ENCODE assay signal across 18 cellular contexts in genomic region chr10:51910189-51910588, GRCh38.
DNase-seq lines count a peak whose midpoint lies in the region; ATAC-seq, FAIRE-seq and TF ChIP-seq lines count a peak whose summit lies in the region.
"Had no signal": no experiment of that assay in that cellular context is flagged by ENCODE, and none has a peak within 500 bp of the region (broad histone marks: within the 10 kb centered on the region; RNA-seq: fewer than 3 reads in every experiment).

No MANE protein-coding gene starts in this region.

- peak in 1 of 2 experiments; percentile 95; a peak in 1 of 3 replicates for TF ChIP-seq EP300 in H1 (IDR thresholded peaks at IDR 0.05; ENCODE audit: borderline replicate concordance in 1 of 2, low read depth in 2 of 2, low read length in 2 of 2)

- peak overlapping the region; percentile 52 to 67; a peak in 3 of 4 replicates for H3K4me2 ChIP-seq in H1 (ENCODE audit: insufficient read depth in 1 of 2, low read depth in 2 of 2, low read length in 2 of 2)

- FAIRE-seq in H1 (lab: Jason Lieb, UNC) (peak; percentile 97), GM12892 (lab: Jason Lieb, UNC) (no peak)

- no peak overlapping the region for H2AK5ac ChIP-seq in H1 (ENCODE audit: low read depth, low read length)

- H3K9ac ChIP-seq in HUES64 (ENCODE audit: low read depth, low read length) = no peak overlapping the region
- no peak overlapping the region for H3K9ac ChIP-seq in H1 (replicated peaks in 1 of 4; ENCODE audit: extremely low read depth in 1 of 4, low read depth in 3 of 4, low read length in 3 of 4)
- H3K9ac ChIP-seq in iPS-20b (ENCODE audit: low read depth, low read length) = peak overlapping the region; percentile 61

- ATAC-seq in HG03469 (IDR thresholded peaks at IDR 0.05; ENCODE audit: unreplicated experiment) = no peak
- ATAC-seq: HCT116 had no signal

- TF ChIP-seq RAD21 in H1 (IDR thresholded peaks at IDR 0.05 in 1 of 2, conservative IDR thresholded peaks at IDR 0.05 in 1 of 2; ENCODE audit: low read depth in 2 of 2, low read length in 2 of 2) = no peak

- H3K79me1 ChIP-seq in H1 (ENCODE audit: low read depth, low read length) = no peaks in the 10 kb centered on the region

- H3K9me3 ChIP-seq in HUES64 (ENCODE audit: insufficient read depth, low read depth, low read length) = no peaks in the 10 kb centered on the region
- H3K9me3 ChIP-seq in H1 (ENCODE audit: insufficient read depth in 2 of 2, low read depth in 1 of 2, low read length in 1 of 2) = no peaks in the 10 kb centered on the region
- H3K9me3 ChIP-seq in iPS-20b (ENCODE audit: insufficient read depth, low read depth, low read length) = no peaks in the 10 kb centered on the region
- H3K9me3 ChIP-seq: SJSA1 had no signal

- H4K5ac ChIP-seq in H1 (ENCODE audit: insufficient read length, low read depth, low read length) = no peak overlapping the region

- CTCF ChIA-PET in H1 (lab: Charles Lee; ENCODE audit: partially characterized antibody) = interaction anchor here (0.6 to 1.2 kb wide), 3 partner anchors 49 to 94 kb away, joined by 3 read pairs; no protein-coding TSS in a partner anchor

- H2BK20ac ChIP-seq in H1 (ENCODE audit: low read length) = no peak overlapping the region

- peak; percentile 44 for DNase-seq in ELF-1 (ENCODE audit: low read depth, low spot score)
- peak in 1 of 2 experiments; percentile 53 for DNase-seq in H1 (ENCODE audit: low read depth in 1 of 2, low spot score in 2 of 2)
- no peak for DNase-seq in GM13976 (ENCODE audit: low spot score)
- DNase-seq in GM12892 (ENCODE audit: insufficient read length) = no peak
- no peak for DNase-seq in effector CD8-positive, alpha-beta T cell (lab: John Stamatoyannopoulos, UW)
- DNase-seq: C1 segment of cervical spinal cord, DMS 273 treated with DMSO at 0.1 percent for 48 hours, Karpas-422, MM.1S, NCI-H1092 treated with DMSO at 0.1 percent for 48 hours, NCI-H1694, NCI-H446, NCI-H774 had no signal

- H2BK120ac ChIP-seq in H1 (replicated peaks; ENCODE audit: low read depth, low read length) = no peak overlapping the region

- H3K79me2 ChIP-seq in H1 (ENCODE audit: control insufficient read depth in 1 of 2, insufficient read depth in 2 of 2, low read length in 2 of 2) = no peaks in the 10 kb centered on the region

- H3K27ac ChIP-seq in HUES64 (ENCODE audit: low read depth, low read length) (peak overlapping the region; percentile 54; the same call in 1 of the 2 replicates), H1 (ENCODE audit: low read depth, low read length) (no peak overlapping the region), iPS-20b (ENCODE audit: low read length) (peak overlapping the region; percentile 11)
- H3K27ac ChIP-seq: SJSA1 had no signal

- no peak overlapping the region for H2AFZ ChIP-seq in H1 (ENCODE audit: low read length)

- H3K4ac ChIP-seq in H1 (replicated peaks; ENCODE audit: insufficient read length, low read depth, low read length) = no peak overlapping the region

- no peak overlapping the region for H4K91ac ChIP-seq in H1 (replicated peaks; ENCODE audit: insufficient read length, low read length)

- no peak overlapping the region for H4K8ac ChIP-seq in H1 (ENCODE audit: extremely low read depth, insufficient read depth, low read length)

- POLR2A ChIA-PET in H1 (lab: Charles Lee; ENCODE audit: partially characterized antibody) = interaction anchor here (1.2 kb wide), 2 partner anchors 48 to 120 kb away, joined by 3 read pairs; no protein-coding TSS in a partner anchor

- H3K18ac ChIP-seq in H1 (ENCODE audit: extremely low read depth, low read length) = no peak overlapping the region

- H3K4me3 ChIP-seq in HUES64 (ENCODE audit: low read length) = peak overlapping the region; percentile 27
- peak overlapping the region in 1 of 4 experiments; percentile 26; a peak in 2 of 8 replicates for H3K4me3 ChIP-seq in H1 (ENCODE audit: extremely low read depth in 1 of 4, insufficient read depth in 2 of 4, low read depth in 3 of 4, low read length in 4 of 4)
- H3K4me3 ChIP-seq in iPS-20b (ENCODE audit: low read length) = peak overlapping the region; percentile 55
- H3K4me3 ChIP-seq: SJSA1 had no signal

- no peak overlapping the region for H2BK12ac ChIP-seq in H1 (ENCODE audit: low read depth, low read length)

- no peak overlapping the region for H3K23ac ChIP-seq in H1 (ENCODE audit: insufficient read length)

- no peak overlapping the region for H2BK5ac ChIP-seq in H1 (ENCODE audit: low read depth, low read length)

- H3K23me2 ChIP-seq in H1 (ENCODE audit: low read depth, low read length) = peaks cover 3% of the 10 kb centered on the region; the same call in 1 of the 2 replicates

- H3K36me3 ChIP-seq in HUES64 (ENCODE audit: insufficient read depth, low read length) (no peaks in the 10 kb centered on the region), H1 (ENCODE audit: control insufficient read depth in 2 of 4, insufficient read depth in 4 of 4, low read length in 3 of 4) (no peaks in the 10 kb centered on the region; a peak in 1 of 8 replicates), iPS-20b (ENCODE audit: insufficient read depth, low read depth, low read length) (no peaks in the 10 kb centered on the region)
- H3K36me3 ChIP-seq: SJSA1 had no signal

- H3K56ac ChIP-seq in H1 (replicated peaks; ENCODE audit: insufficient read length, low read depth, low read length) = no peak overlapping the region

- TF ChIP-seq POLR2A in H1 (IDR thresholded peaks at IDR 0.05; ENCODE audit: control extremely low read depth in 1 of 2, low read depth in 2 of 2, low read length in 2 of 2) (no peak), GM12892 (IDR thresholded peaks at IDR 0.05; ENCODE audit: low read depth, low read length) (no peak)

- no peak overlapping the region for H3K14ac ChIP-seq in H1 (ENCODE audit: insufficient read length)

- no peak overlapping the region for H2BK15ac ChIP-seq in H1 (ENCODE audit: low read length)

- no peaks in the 10 kb centered on the region for H4K20me1 ChIP-seq in H1 (replicated peaks in 1 of 2; ENCODE audit: control insufficient read depth in 1 of 2, insufficient read depth in 2 of 2, low read length in 2 of 2)

- H3K4me1 ChIP-seq in HUES64 (ENCODE audit: insufficient read depth, low read length) (peaks cover 73% of the 10 kb centered on the region), H1 (replicated peaks in 1 of 4; ENCODE audit: control insufficient read depth in 3 of 4, insufficient read depth in 4 of 4, low read length in 3 of 4) (peaks cover 3 to 18% (median 11%) of the 10 kb centered on the region in 4 experiments; a peak in 5 of 7 replicates), iPS-20b (ENCODE audit: insufficient read depth, low read length) (peaks cover 64% of the 10 kb centered on the region)
- H3K4me1 ChIP-seq: SJSA1 had no signal

- peaks cover 56% of the 10 kb centered on the region for H3K27me3 ChIP-seq in HUES64 (ENCODE audit: insufficient read depth, low read length)
- H3K27me3 ChIP-seq in H1 (replicated peaks in 1 of 4; ENCODE audit: control insufficient read depth in 3 of 4, extremely low read depth in 1 of 4, insufficient read depth in 3 of 4, low read length in 3 of 4) = peaks cover 6 to 41% (median 28%) of the 10 kb centered on the region in 4 experiments
- peaks cover 42% of the 10 kb centered on the region; the same call in 1 of the 2 replicates for H3K27me3 ChIP-seq in iPS-20b (ENCODE audit: insufficient read depth, low read length)
- H3K27me3 ChIP-seq: SJSA1 had no signal

- in situ Hi-C loops in GM13976 (cut with MboI; ENCODE audit: low sequenced_read_pairs, unreplicated experiment) = no loop called here

- TF ChIP-seq CTCF in H1 (IDR thresholded peaks at IDR 0.05; ENCODE audit: control extremely low read depth in 1 of 3, insufficient read depth in 1 of 3, low read depth in 1 of 3, low read length in 3 of 3) = no peak
- no peak for TF ChIP-seq CTCF in GM13976 (IDR thresholded peaks at IDR 0.05; ENCODE audit: borderline replicate concordance, control extremely low read depth, extremely low read depth, insufficient read depth, missing control alignments)

TF ChIP-seq in H1, 55 proteins besides CTCF, POLR2A, EP300 and RAD21 (continues in another document):
- TF ChIP-seq SIN3A (conservative IDR thresholded peaks at IDR 0.05 in 1 of 2, IDR thresholded peaks at IDR 0.05 in 1 of 2; ENCODE audit: low read depth in 1 of 2, low read length in 2 of 2) (0 out of 4 replicates have a peak, but pooled peaks of 1 of the 2 experiments have one; percentile 40), CHD2 (IDR thresholded peaks at IDR 0.05; ENCODE audit: low read length) (no peak), TBP (IDR thresholded peaks at IDR 0.05; ENCODE audit: low read depth, low read length) (no peak), RNF2 (IDR thresholded peaks at IDR 0.05; ENCODE audit: borderline replicate concordance, low read depth, low read length, missing control alignments, poor library complexity, severe bottlenecking) (no peak), HDAC2 (IDR thresholded peaks at IDR 0.05; ENCODE audit: borderline replicate concordance in 1 of 2, low read depth in 2 of 2, low read length in 2 of 2) (peak; percentile 80 to 95; a peak in 3 of 4 replicates), CBX5 (IDR thresholded peaks at IDR 0.05; ENCODE audit: low read depth, low read length) (no peak), BACH1 (IDR thresholded peaks at IDR 0.05; ENCODE audit: low read length) (no peak), SP1 (IDR thresholded peaks at IDR 0.05; ENCODE audit: low read depth, low read length) (peak; percentile 73; the same call in 1 of the 2 replicates), GTF2F1 (IDR thresholded peaks at IDR 0.05; ENCODE audit: borderline replicate concordance, low read depth, low read length) (no peak), BRCA1 (IDR thresholded peaks at IDR 0.05; ENCODE audit: low read depth, low read length) (no peak), KDM4A (IDR thresholded peaks at IDR 0.05; ENCODE audit: low read depth, low read length, severe bottlenecking) (no peak), RBBP5 (IDR thresholded peaks at IDR 0.05; ENCODE audit: borderline replicate concordance, low read depth, low read length) (no peak), NRF1 (IDR thresholded peaks at IDR 0.05; ENCODE audit: low read depth, low read length) (no peak), POLR2AphosphoS5 (IDR thresholded peaks at IDR 0.05; ENCODE audit: low read depth, low read length) (peak; percentile 57; the same call in 1 of the 2 replicates), GABPA (IDR thresholded peaks at IDR 0.05; ENCODE audit: borderline replicate concordance, insufficient read depth, low read length) (no peak), NANOG (IDR thresholded peaks at IDR 0.05; ENCODE audit: insufficient read depth, low read depth, low read length, poor library complexity, severe bottlenecking) (peak; percentile 92), TEAD4 (IDR thresholded peaks at IDR 0.05; ENCODE audit: low read depth, low read length) (peak; percentile 91), POU5F1 (IDR thresholded peaks at IDR 0.05; ENCODE audit: low read depth, low read length) (peak; percentile 92), JUND (IDR thresholded peaks at IDR 0.05; ENCODE audit: low read length) (peak; percentile 80), EZH2 (IDR thresholded peaks at IDR 0.05; ENCODE audit: low read depth, low read length, severe bottlenecking) (no peak)
